Comparison of ENCODE assay signal across 8 cellular contexts in the genomic region with DNA sequence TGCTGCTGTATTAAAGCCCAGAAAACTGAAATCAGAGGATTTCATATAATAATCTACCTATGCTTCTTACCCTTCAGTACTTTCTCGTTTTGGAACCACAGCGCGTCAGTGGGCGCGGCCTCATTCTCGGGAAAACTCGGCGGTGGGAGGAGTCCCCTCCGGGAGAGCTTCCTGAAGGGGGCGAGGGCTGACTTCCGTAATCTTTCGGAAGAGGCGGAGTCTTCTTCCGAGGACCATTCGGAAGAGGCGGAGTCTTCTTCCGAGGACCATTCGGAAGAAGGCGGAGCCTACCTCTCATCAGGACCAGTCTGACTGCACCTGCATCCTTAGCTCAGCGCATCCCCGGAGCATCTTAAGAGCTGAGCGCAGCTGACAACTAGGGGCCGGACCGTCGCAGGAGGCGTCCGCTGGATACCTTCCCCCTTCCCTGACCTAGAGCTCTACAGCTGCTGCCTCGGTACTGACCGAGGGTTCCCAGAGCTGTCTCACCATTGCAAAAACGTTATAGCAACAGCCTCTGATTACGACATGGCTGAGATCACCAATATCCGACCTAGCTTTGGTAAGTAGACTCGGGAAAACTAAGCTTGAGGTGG. TPM values are rescaled to one million over a fixed set of nuclear protein-coding genes. Genes with fewer than 3 reads are reported as not detected.
DNase-seq lines count a peak whose midpoint lies in the region; ATAC-seq and TF ChIP-seq lines count a peak whose summit lies in the region.

A gene with protein sequence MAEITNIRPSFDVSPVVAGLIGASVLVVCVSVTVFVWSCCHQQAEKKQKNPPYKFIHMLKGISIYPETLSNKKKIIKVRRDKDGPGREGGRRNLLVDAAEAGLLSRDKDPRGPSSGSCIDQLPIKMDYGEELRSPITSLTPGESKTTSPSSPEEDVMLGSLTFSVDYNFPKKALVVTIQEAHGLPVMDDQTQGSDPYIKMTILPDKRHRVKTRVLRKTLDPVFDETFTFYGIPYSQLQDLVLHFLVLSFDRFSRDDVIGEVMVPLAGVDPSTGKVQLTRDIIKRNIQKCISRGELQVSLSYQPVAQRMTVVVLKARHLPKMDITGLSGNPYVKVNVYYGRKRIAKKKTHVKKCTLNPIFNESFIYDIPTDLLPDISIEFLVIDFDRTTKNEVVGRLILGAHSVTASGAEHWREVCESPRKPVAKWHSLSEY (plus strand): TSS at position 334 of the 596 bp plus-strand sequence. CDS start 195 bp downstream, at position 529.

- peak; percentile 90 for ATAC-seq in naive thymus-derived CD4-positive, alpha-beta T cell
- ATAC-seq in stimulated activated memory B cell treated with anti-CD40 and anti-IgM and Interleukin-4, amounts not matched to agents 10 μg/mL and 1 μg/mL and 100 μg/mL, for 72 hours, result peak; percentile 94

- H3K4me3 Mint-ChIP-seq in H9, result peak within 1 kb of the TSS; percentile 60 to 81
- H3K4me3 Mint-ChIP-seq in naive thymus-derived CD4-positive, alpha-beta T cell, result peak within 1 kb of the TSS; percentile 75 to 95 (median 92)
- peak within 1 kb of the TSS; percentile 86 for H3K4me3 Mint-ChIP-seq in stimulated activated memory B cell treated with anti-CD40 and anti-IgM and Interleukin-4, amounts not matched to agents 10 μg/mL and 1 μg/mL and 100 μg/mL, for 72 hours

- peaks cover 6 to 13% (median 11%) of the 10 kb centered on the region in 3 experiments; a peak in 6 of 7 replicates for H3K36me3 Mint-ChIP-seq in H9 (ENCODE audit: insufficient read depth in 1 of 3, low read depth in 3 of 3)
- H3K36me3 Mint-ChIP-seq in naive thymus-derived CD4-positive, alpha-beta T cell, result peaks cover 0 to 13% (median 4%) of the 10 kb centered on the region in 5 donors
- H3K36me3 Mint-ChIP-seq in stimulated activated memory B cell treated with anti-CD40 and anti-IgM and Interleukin-4, amounts not matched to agents 10 μg/mL and 1 μg/mL and 100 μg/mL, for 72 hours, result peaks cover 9% of the 10 kb centered on the region

- H4K91ac ChIP-seq in H9 (ENCODE audit: insufficient read length, low read depth, low read length), result no peak within 1 kb of the TSS

- H4K20me1 ChIP-seq in H9 (ENCODE audit: control insufficient read depth, insufficient read depth, insufficient read length) (no peaks in the 10 kb centered on the region), MM.1S (ENCODE audit: insufficient read depth, low read length) (no peaks in the 10 kb centered on the region)

- no peak within 1 kb of the TSS for H3K27ac ChIP-seq in H9 (ENCODE audit: insufficient read length, low read depth, low read length)
- peak within 1 kb of the TSS; percentile 71; the same call in 1 of the 2 replicates for H3K27ac ChIP-seq in MM.1S (ENCODE audit: low read length)
- H3K27ac ChIP-seq in naive thymus-derived CD4-positive, alpha-beta T cell (ENCODE audit: low read depth, low read length), result peak within 1 kb of the TSS; percentile 72

- TF ChIP-seq CTCF in H9 (conservative IDR thresholded peaks at IDR 0.05) (no peak), MM.1S (IDR thresholded peaks at IDR 0.05; ENCODE audit: low read length) (no peak), fibroblast of mammary gland (conservative IDR thresholded peaks at IDR 0.05; ENCODE audit: control insufficient read depth, insufficient read depth, low read depth, low read length) (no peak)

- intact Hi-C loops in naive thymus-derived CD4-positive, alpha-beta T cell (cut with micrococcal nuclease), result loop anchor here (1.0 to 10.0 kb wide), 19 partner anchors 52 to 1902 kb away; a partner anchor contains a TSS

- no peaks in the 10 kb centered on the region for H3K9me3 ChIP-seq in H9 (ENCODE audit: control insufficient read depth, low read depth, low read length)
- H3K9me3 ChIP-seq in MM.1S (replicated peaks; ENCODE audit: insufficient read depth, low read length), result no peaks in the 10 kb centered on the region
- no peaks in the 10 kb centered on the region for H3K9me3 ChIP-seq in naive thymus-derived CD4-positive, alpha-beta T cell (ENCODE audit: control insufficient read depth in 2 of 3, low read length in 3 of 3)

- CTCF ChIA-PET in naive thymus-derived CD4-positive, alpha-beta T cell (lab: Charles Lee), result no interaction called here

- no peak within 1 kb of the TSS for H2AK5ac ChIP-seq in H9 (ENCODE audit: insufficient read length, low read length)

- no peaks in the 10 kb centered on the region for H3K4me1 ChIP-seq in H9 (ENCODE audit: insufficient read depth, low read length)
- H3K4me1 ChIP-seq in MM.1S (ENCODE audit: low read length), result peaks cover 25% of the 10 kb centered on the region
- H3K4me1 ChIP-seq in naive thymus-derived CD4-positive, alpha-beta T cell (ENCODE audit: control insufficient read depth in 2 of 2, insufficient read depth in 2 of 2, low read length in 2 of 2), result peaks cover 17 to 25% of the 10 kb centered on the region in 2 donors

- H3K4me2 ChIP-seq in H9 (ENCODE audit: insufficient read depth, insufficient read length, low read length) (peak within 1 kb of the TSS; percentile 48), MM.1S (ENCODE audit: low read depth, low read length) (peak within 1 kb of the TSS; percentile 73)

- H3K4me1 Mint-ChIP-seq in H9, result peaks cover 5 to 9% of the 10 kb centered on the region in 2 experiments
- H3K4me1 Mint-ChIP-seq in naive thymus-derived CD4-positive, alpha-beta T cell, result peaks cover 0 to 51% (median 39%) of the 10 kb centered on the region in 7 donors
- H3K4me1 Mint-ChIP-seq in stimulated activated memory B cell treated with anti-CD40 and anti-IgM and Interleukin-4, amounts not matched to agents 10 μg/mL and 1 μg/mL and 100 μg/mL, for 72 hours, result peaks cover 44% of the 10 kb centered on the region

- H3K23me2 ChIP-seq in H9 (ENCODE audit: insufficient read length, low read depth, low read length, poor library complexity, severe bottlenecking), result no peaks in the 10 kb centered on the region

- peaks cover 22% of the 10 kb centered on the region for H3F3A ChIP-seq in MM.1S (ENCODE audit: insufficient read depth, low read length)

- H2BK15ac ChIP-seq in H9 (ENCODE audit: low read depth, low read length), result no peak within 1 kb of the TSS

- H4K5ac ChIP-seq in H9 (ENCODE audit: insufficient read length, low read depth, low read length), result no peak within 1 kb of the TSS

- H3K23ac ChIP-seq in H9 (ENCODE audit: insufficient read length, low read depth, low read length), result no peak within 1 kb of the TSS

- peak within 1 kb of the TSS in 1 of 3 experiments; percentile 58; a peak in 1 of 7 replicates for H3K27ac Mint-ChIP-seq in H9
- H3K27ac Mint-ChIP-seq in naive thymus-derived CD4-positive, alpha-beta T cell, result peak within 1 kb of the TSS; percentile 64 to 97 (median 86)
- H3K27ac Mint-ChIP-seq in stimulated activated memory B cell treated with anti-CD40 and anti-IgM and Interleukin-4, amounts not matched to agents 10 μg/mL and 1 μg/mL and 100 μg/mL, for 72 hours, result peak within 1 kb of the TSS; percentile 95

- no peak within 1 kb of the TSS for H2BK12ac ChIP-seq in H9 (ENCODE audit: insufficient read length, low read depth, low read length)

- H3K79me1 ChIP-seq in H9 (ENCODE audit: insufficient read depth, low read depth, low read length, poor library complexity, severe bottlenecking), result no peaks in the 10 kb centered on the region

- H3K27me3 ChIP-seq in H9 (ENCODE audit: insufficient read depth, low read length) (no peaks in the 10 kb centered on the region), MM.1S (replicated peaks; ENCODE audit: insufficient read depth, low read length) (peaks cover 24% of the 10 kb centered on the region)
- H3K27me3 ChIP-seq in naive thymus-derived CD4-positive, alpha-beta T cell (ENCODE audit: control insufficient read depth in 2 of 2, insufficient read depth in 2 of 2, low read length in 2 of 2), result no peaks in the 10 kb centered on the region

- H2AFZ ChIP-seq in H9 (ENCODE audit: low read length) (no peak within 1 kb of the TSS), MM.1S (ENCODE audit: low read length) (peak within 1 kb of the TSS; percentile 61)

- H3K4me3 ChIP-seq in MM.1S (ENCODE audit: low read length), result peak within 1 kb of the TSS; percentile 87
- H3K4me3 ChIP-seq in fibroblast of mammary gland (ENCODE audit: control insufficient read depth, low read depth, low read length), result peak within 1 kb of the TSS; percentile 65
- peak within 1 kb of the TSS; percentile 62 for H3K4me3 ChIP-seq in naive thymus-derived CD4-positive, alpha-beta T cell (ENCODE audit: low read length)

- peak within 1 kb of the TSS; percentile 7; the same call in 1 of the 2 replicates for H3K14ac ChIP-seq in H9 (ENCODE audit: insufficient read depth, low read length)

- no peak within 1 kb of the TSS for H3K4ac ChIP-seq in H9 (ENCODE audit: low read depth, low read length)

- DNase-seq in EL (peak; percentile 96), H9 (peak; percentile 94), MM.1S (peak; percentile 100), SHP77 treated with DMSO at 0.1 percent for 48 hours (lab: John Stamatoyannopoulos, UW) (peak; percentile 95), fibroblast of mammary gland (ENCODE audit: low read depth) (peak; percentile 93)
- DNase-seq in activated effector memory CD4-positive, alpha-beta T cell treated with Interleukin-2 at 50 U/mL for 16 hours, result peak; percentile 84
- DNase-seq in naive thymus-derived CD4-positive, alpha-beta T cell, result peak; percentile 78 to 93 (median 90)

- H3K56ac ChIP-seq in H9 (ENCODE audit: insufficient read length, low read depth, low read length), result no peak within 1 kb of the TSS

- H2BK120ac ChIP-seq in H9 (ENCODE audit: low read depth, low read length, poor library complexity, severe bottlenecking), result no peak within 1 kb of the TSS

- 0 out of 2 replicates have a peak, but pooled peaks cover 3% of the 10 kb centered on the region for H3K36me3 ChIP-seq in MM.1S (replicated peaks; ENCODE audit: insufficient read depth, low read length)
- peaks cover 0 to 6% (median 0%) of the 10 kb centered on the region in 3 experiments for H3K36me3 ChIP-seq in naive thymus-derived CD4-positive, alpha-beta T cell (ENCODE audit: control insufficient read depth in 2 of 3, insufficient read depth in 3 of 3, low read length in 3 of 3)

- WGBS in H9 (ENCODE audit: extremely low coverage, insufficient read length, low lambda C conversion rate), result no CpG with 5 or more reads among the region's 33 CpGs

- H3K9ac ChIP-seq in H9 (ENCODE audit: extremely low read depth, insufficient read length, low read length), result peak within 1 kb of the TSS; percentile 1
- H3K9ac ChIP-seq in MM.1S (ENCODE audit: low read length), result peak within 1 kb of the TSS; percentile 33; the same call in 1 of the 2 replicates

- no peaks in the 10 kb centered on the region for H3K9me3 Mint-ChIP-seq in H9
- H3K9me3 Mint-ChIP-seq in naive thymus-derived CD4-positive, alpha-beta T cell, result no peaks in the 10 kb centered on the region
- H3K9me3 Mint-ChIP-seq in stimulated activated memory B cell treated with anti-CD40 and anti-IgM and Interleukin-4, amounts not matched to agents 10 μg/mL and 1 μg/mL and 100 μg/mL, for 72 hours, result no peaks in the 10 kb centered on the region

- H2BK20ac ChIP-seq in H9 (ENCODE audit: low read depth, low read length, poor library complexity, severe bottlenecking), result no peak within 1 kb of the TSS

- H3K18ac ChIP-seq in H9 (ENCODE audit: insufficient read length, low read depth, low read length), result peak within 1 kb of the TSS; percentile 14

- no peak within 1 kb of the TSS for H2BK5ac ChIP-seq in H9 (ENCODE audit: insufficient read length, low read length)

- H3K79me2 ChIP-seq in H9 (ENCODE audit: insufficient read depth, low read length) (peaks cover 2% of the 10 kb centered on the region; the same call in 1 of the 2 replicates), MM.1S (ENCODE audit: low read length) (peaks cover 26% of the 10 kb centered on the region)

- H3K9me2 ChIP-seq in MM.1S (replicated peaks; ENCODE audit: insufficient read depth, low read length), result no peaks in the 10 kb centered on the region

- no peak within 1 kb of the TSS for H4K8ac ChIP-seq in H9 (replicated peaks; ENCODE audit: insufficient read length, low read depth, low read length)

- H3T11ph ChIP-seq in H9 (ENCODE audit: low read length), result no peak within 1 kb of the TSS

- peaks cover 17% of the 10 kb centered on the region for H3K27me3 Mint-ChIP-seq in H9 (ENCODE audit: low read depth)
- H3K27me3 Mint-ChIP-seq in naive thymus-derived CD4-positive, alpha-beta T cell, result peaks cover 0 to 24% (median 11%) of the 10 kb centered on the region in 5 donors
- peaks cover 21% of the 10 kb centered on the region for H3K27me3 Mint-ChIP-seq in stimulated activated memory B cell treated with anti-CD40 and anti-IgM and Interleukin-4, amounts not matched to agents 10 μg/mL and 1 μg/mL and 100 μg/mL, for 72 hours

- POLR2A ChIA-PET in naive thymus-derived CD4-positive, alpha-beta T cell (lab: Charles Lee), result interaction anchor here (0.6 to 1.5 kb wide), 6 partner anchors 13 to 1892 kb away, joined by 3 to 6 read pairs (median 4); a partner anchor contains a TSS

RNA-seq across cellular contexts. Expression of the gene that starts here (rescaled TPM):
- 0.28 and 0.39 TPM in 2 replicates for total RNA-seq in H9 (2021)
- total RNA-seq in naive thymus-derived CD4-positive, alpha-beta T cell, result 10 to 100 TPM in 2 of 5 experiments, 1 to 10 TPM in 3; 1.4 to 22.9 (median 2.7) TPM
- under 1 TPM; 0.39 to 0.48 TPM for polyA plus RNA-seq in naive thymus-derived CD4-positive, alpha-beta T cell

Comparison
In these comparisons a context has a peak if more than half of its experiments do, and no peak if none do; other contexts are left out.
1. Peak in DNase-seq, H3K9ac ChIP-seq and H3K4me2 ChIP-seq in H9; RNA of the gene not detected or under 1 TPM.